In the genomic region with DNA sequence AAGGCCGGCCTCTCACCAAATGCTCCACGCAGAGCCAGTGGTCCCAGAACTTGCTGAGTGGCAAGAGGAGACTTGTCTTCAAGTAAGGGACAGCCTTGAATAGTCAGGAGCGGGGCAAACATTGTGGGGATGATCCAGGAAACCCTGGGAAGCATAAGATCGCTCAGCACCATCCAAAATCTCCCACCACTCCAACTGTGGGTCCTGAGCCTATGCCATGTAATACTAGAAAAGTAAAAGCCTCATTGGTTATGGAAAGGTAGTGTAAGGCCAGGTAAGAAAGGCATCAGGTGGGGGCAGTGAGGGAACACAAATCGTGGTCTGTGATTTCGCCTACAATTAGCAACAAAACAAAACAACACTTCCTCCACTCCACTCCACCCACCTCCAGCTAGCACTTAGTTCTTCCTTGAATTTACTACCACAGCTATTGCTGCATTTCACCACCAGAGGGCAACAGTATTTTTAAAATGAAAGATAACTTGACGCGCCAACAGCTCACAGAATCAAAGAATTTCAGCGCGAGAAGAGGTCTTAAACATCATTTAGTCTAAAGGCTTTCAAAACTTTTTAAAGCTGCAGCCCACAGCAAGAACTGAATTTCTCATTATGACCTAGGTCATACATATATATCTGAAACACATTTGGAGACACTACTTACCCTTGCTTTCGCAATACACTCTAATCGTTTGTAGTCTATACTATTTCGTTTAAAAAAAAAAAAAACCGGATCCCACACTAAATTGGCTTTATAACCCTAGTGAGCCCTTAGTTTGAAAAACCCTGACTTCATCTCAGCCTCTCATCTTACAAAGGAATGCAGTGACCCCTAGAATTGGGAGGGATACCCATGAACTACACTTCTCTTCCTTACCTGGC, we compare ENCODE assay signal across 8 cellular contexts. TPM values are rescaled to one million over a fixed set of nuclear protein-coding genes. Genes with fewer than 3 reads are reported as not detected.
DNase-seq lines count a peak whose midpoint lies in the region; ATAC-seq and TF ChIP-seq lines count a peak whose summit lies in the region.

No MANE protein-coding gene starts in this region.

- no peaks in the 10 kb centered on the region for H3K9me3 Mint-ChIP-seq in activated T-cell treated with anti-CD3 and anti-CD28 coated beads, Interleukin-2, amount 50 U/mL, for 4 hours

- peaks cover 3% of the 10 kb centered on the region for H3K36me3 Mint-ChIP-seq in activated T-cell treated with anti-CD3 and anti-CD28 coated beads, Interleukin-2, amount 50 U/mL, for 4 hours (ENCODE audit: insufficient read depth)

- no peak overlapping the region for H4K8ac ChIP-seq in neuronal stem cell (ENCODE audit: low read depth, low read length)

- H3K4me2 ChIP-seq in DND-41 (ENCODE audit: insufficient read depth, low read length): peak overlapping the region; percentile 26; the same call in 1 of the 2 replicates
- H3K4me2 ChIP-seq in neuronal stem cell (ENCODE audit: insufficient read depth, low read length, poor library complexity, severe bottlenecking): no peak overlapping the region

- H3K4me1 Mint-ChIP-seq in activated T-cell treated with anti-CD3 and anti-CD28 coated beads, Interleukin-2, amount 50 U/mL, for 4 hours (ENCODE audit: low read depth): peaks cover 28% of the 10 kb centered on the region

- H4K20me1 ChIP-seq in DND-41 (ENCODE audit: insufficient read depth, low read length): no peaks in the 10 kb centered on the region

- H3K9ac ChIP-seq in DND-41 (ENCODE audit: low read depth, low read length) (no peak overlapping the region), neuronal stem cell (ENCODE audit: low read depth, low read length, poor library complexity) (no peak overlapping the region)

- H3K27me3 ChIP-seq in DND-41 (ENCODE audit: insufficient read depth, low read length, poor library complexity): no peaks in the 10 kb centered on the region
- H3K27me3 ChIP-seq in neuronal stem cell (ENCODE audit: control insufficient read depth in 3 of 3, insufficient read depth in 3 of 3, low read depth in 1 of 3, low read length in 3 of 3): no peaks in the 10 kb centered on the region

- H3K4me1 ChIP-seq in DND-41 (ENCODE audit: insufficient read depth, low read length): peaks cover 2% of the 10 kb centered on the region; the same call in 1 of the 2 replicates
- no peaks in the 10 kb centered on the region for H3K4me1 ChIP-seq in neuronal stem cell (ENCODE audit: control insufficient read depth in 2 of 2, insufficient read depth in 1 of 2, low read depth in 1 of 2, low read length in 2 of 2)

- ATAC-seq in DND-41 (ENCODE audit: insufficient read depth, low read depth): peak; percentile 85
- ATAC-seq in GM19452 (IDR thresholded peaks at IDR 0.05; ENCODE audit: unreplicated experiment): peak; percentile 64
- ATAC-seq in HG03469 (IDR thresholded peaks at IDR 0.05; ENCODE audit: unreplicated experiment): peak; percentile 47
- peak in 1 of 2 donors; percentile 35 for ATAC-seq in activated T-cell treated with anti-CD3 and anti-CD28 coated beads, Interleukin-2, amount 50 U/mL, for 4 hours

- no CpG with 5 or more reads among the region's 14 CpGs for WGBS in neuronal stem cell (ENCODE audit: extremely low coverage in 2 of 2, insufficient read length in 2 of 2, insufficient replicate concordance in 1 of 2), 2 donors

- no peak overlapping the region for H2AK5ac ChIP-seq in neuronal stem cell (ENCODE audit: low read depth, low read length)

- H3K18ac ChIP-seq in neuronal stem cell (ENCODE audit: low read length): no peak overlapping the region

- H3K9me3 ChIP-seq in DND-41 (ENCODE audit: insufficient read depth, low read length, severe bottlenecking) (peaks cover 2% of the 10 kb centered on the region), neuronal stem cell (replicated peaks in 1 of 2; ENCODE audit: control insufficient read depth in 2 of 2, insufficient read depth in 1 of 2, low read depth in 1 of 2, low read length in 2 of 2) (no peaks in the 10 kb centered on the region)

- H3K79me1 ChIP-seq in neuronal stem cell (ENCODE audit: low read depth, low read length): no peaks in the 10 kb centered on the region

- TF ChIP-seq CTCF in DND-41 (IDR thresholded peaks at IDR 0.05; ENCODE audit: borderline replicate concordance, extremely low read depth, low read length, poor library complexity, severe bottlenecking): peak; percentile 87
- TF ChIP-seq CTCF in fibroblast of the aortic adventitia (IDR thresholded peaks at IDR 0.05; ENCODE audit: insufficient read depth, low read length): peak; percentile 82

- no peak overlapping the region for H3K23ac ChIP-seq in neuronal stem cell (ENCODE audit: low read depth, low read length, poor library complexity)

- DNase-seq in DND-41: peak; percentile 58
- DNase-seq in NCI-H82 (lab: John Stamatoyannopoulos, UW): peak; percentile 76
- DNase-seq in activated T-cell treated with anti-CD3 and anti-CD28 coated beads, Interleukin-2, amount 50 U/mL, for 4 hours: peak; percentile 29
- DNase-seq in fibroblast of the aortic adventitia (ENCODE audit: low read depth): peak; percentile 92
- peak; percentile 45 for DNase-seq in neuronal stem cell (ENCODE audit: low spot score)
- DNase-seq in T1000 (lab: John Stamatoyannopoulos, UW): no peak

- H3K4ac ChIP-seq in neuronal stem cell (ENCODE audit: low read length): no peak overlapping the region

- no peak overlapping the region for H2BK120ac ChIP-seq in neuronal stem cell (ENCODE audit: low read depth, low read length)

- no peak overlapping the region for H2BK12ac ChIP-seq in neuronal stem cell (ENCODE audit: low read length)

- H3K27me3 Mint-ChIP-seq in activated T-cell treated with anti-CD3 and anti-CD28 coated beads, Interleukin-2, amount 50 U/mL, for 4 hours (ENCODE audit: low read depth): peaks cover 2% of the 10 kb centered on the region

- no peak overlapping the region for H3K14ac ChIP-seq in neuronal stem cell (ENCODE audit: low read length)

- H2BK15ac ChIP-seq in neuronal stem cell (ENCODE audit: low read length): no peak overlapping the region

- H2AFZ ChIP-seq in DND-41 (ENCODE audit: low read depth, low read length): no peak overlapping the region
- peak overlapping the region; percentile 19 for H2AFZ ChIP-seq in neuronal stem cell (ENCODE audit: low read length)

- H4K91ac ChIP-seq in neuronal stem cell (ENCODE audit: low read depth, low read length, poor library complexity): no peak overlapping the region

- H3K27ac ChIP-seq in DND-41 (ENCODE audit: low read length): no peak overlapping the region
- H3K27ac ChIP-seq in neuronal stem cell (replicated peaks; ENCODE audit: low read length): no peak overlapping the region

- peak overlapping the region; percentile 33 for H3K4me3 Mint-ChIP-seq in activated T-cell treated with anti-CD3 and anti-CD28 coated beads, Interleukin-2, amount 50 U/mL, for 4 hours

- no peak overlapping the region for H2BK5ac ChIP-seq in neuronal stem cell (ENCODE audit: low read length)

- H3K79me2 ChIP-seq in DND-41 (ENCODE audit: insufficient read depth, low read length): no peaks in the 10 kb centered on the region

- no peak overlapping the region for H3K4me3 ChIP-seq in DND-41 (ENCODE audit: low read depth in 1 of 2, low read length in 2 of 2)
- no peak overlapping the region for H3K4me3 ChIP-seq in fibroblast of the aortic adventitia (ENCODE audit: low read depth, low read length)
- no peak overlapping the region for H3K4me3 ChIP-seq in neuronal stem cell (ENCODE audit: low read length in 2 of 2)

- no peaks in the 10 kb centered on the region for H3K36me3 ChIP-seq in DND-41 (ENCODE audit: insufficient read depth, low read length)
- no peaks in the 10 kb centered on the region for H3K36me3 ChIP-seq in neuronal stem cell (replicated peaks in 1 of 2; ENCODE audit: control insufficient read depth in 2 of 2, insufficient read depth in 2 of 2, low read length in 2 of 2)

RNA-seq across cellular contexts. Expression of a gene that starts 4.5 kb away (rescaled TPM):
- total RNA-seq in activated T-cell treated with anti-CD3 and anti-CD28 coated beads, Interleukin-2, amount 50 U/mL, for 4 hours: not detected
- 39.3 and 47.8 TPM in 2 replicates for total RNA-seq in fibroblast of the aortic adventitia (ENCODE audit: low replicate concordance)
- 0.89 TPM for polyA plus RNA-seq in neuronal stem cell (2013, experiment 1 of 2)
- 0.96 TPM for polyA plus RNA-seq in neuronal stem cell (2013, experiment 2 of 2)

RNA-seq across cellular contexts. Expression of a gene that starts 55.3 kb away (rescaled TPM):
- 1 to 10 TPM; 2.0 to 2.3 (median 2.3) TPM for total RNA-seq in activated T-cell treated with anti-CD3 and anti-CD28 coated beads, Interleukin-2, amount 50 U/mL, for 4 hours
- 115 and 152 TPM in 2 replicates for total RNA-seq in fibroblast of the aortic adventitia (ENCODE audit: low replicate concordance)
- polyA plus RNA-seq in neuronal stem cell (2013, experiment 1 of 2): 8.8 TPM
- 9.7 TPM for polyA plus RNA-seq in neuronal stem cell (2013, experiment 2 of 2)

Comparison
In these comparisons a context has a peak if more than half of its experiments do, and no peak if none do; other contexts are left out.
1. RNA of a gene that starts 4.5 kb away (total RNA-seq): 39.3 to 47.8 TPM in fibroblast of the aortic adventitia; not detected in activated T-cell treated with anti-CD3 and anti-CD28 coated beads, Interleukin-2, amount 50 U/mL, for 4 hours; every median in the first group is over 10 times any median in the second.
2. RNA of a gene that starts 55.3 kb away (total RNA-seq): 115 to 152 TPM in fibroblast of the aortic adventitia; 2.0 to 2.3 TPM in activated T-cell treated with anti-CD3 and anti-CD28 coated beads, Interleukin-2, amount 50 U/mL, for 4 hours; every median in the first group is over 10 times any median in the second.